Comparison of ENCODE assay signal across 25 cellular contexts in genomic region chr5:73019766-73020165, GRCh38.
"Had no signal": no experiment of that assay in that cellular context is flagged by ENCODE, and none has a peak within 500 bp of the region (broad histone marks: within the 10 kb centered on the region; RNA-seq: fewer than 3 reads in every experiment).

No MANE protein-coding gene starts in this region.

- H3K4me1 Mint-ChIP-seq: activated CD4-positive, alpha-beta T cell treated with anti-CD3 and anti-CD28 coated beads, Interleukin-2, amount 10 ng/mL, durations not matched to agents 7 days and 5 days; activated T-helper 17 cell treated with anti-CD3 and anti-CD28 coated beads, Interleukin-2, amount 50 U/mL, for 72 hours had no signal

- H3K4me3 Mint-ChIP-seq: activated CD4-positive, alpha-beta T cell treated with anti-CD3 and anti-CD28 coated beads, Interleukin-2, amount 10 ng/mL, durations not matched to agents 7 days and 5 days; activated CD8-positive, alpha-beta T cell treated with anti-CD3 and anti-CD28 coated beads for 36 hours; activated naive CD8-positive, alpha-beta T cell; activated T-cell treated with anti-CD3 and anti-CD28 coated beads, Interleukin-2, amount 50 U/mL, for 4 hours; activated T-helper 17 cell treated with anti-CD3 and anti-CD28 coated beads, Interleukin-2, amount 50 U/mL, for 72 hours; effector memory CD8-positive, alpha-beta T cell had no signal

- H3K27ac ChIP-seq: brain microvascular endothelial cell, esophagus squamous epithelium, gastroesophageal sphincter had no signal

- ATAC-seq: activated CD8-positive, alpha-beta T cell treated with anti-CD3 and anti-CD28 coated beads for 36 hours; activated T-cell treated with anti-CD3 and anti-CD28 coated beads, Interleukin-2, amount 50 U/mL, for 4 hours; activated T-helper 17 cell treated with anti-CD3 and anti-CD28 coated beads, Interleukin-2, amount 50 U/mL, for 72 hours; effector memory CD8-positive, alpha-beta T cell; gastroesophageal sphincter had no signal

- H3K4me3 ChIP-seq: esophagus squamous epithelium, gastroesophageal sphincter had no signal

- H3K27me3 ChIP-seq: brain microvascular endothelial cell, esophagus squamous epithelium, gastroesophageal sphincter had no signal

- H3K27me3 Mint-ChIP-seq: activated naive CD8-positive, alpha-beta T cell; activated T-helper 17 cell treated with anti-CD3 and anti-CD28 coated beads, Interleukin-2, amount 50 U/mL, for 72 hours; effector memory CD8-positive, alpha-beta T cell had no signal

- H3K9me3 Mint-ChIP-seq: activated CD4-positive, alpha-beta T cell treated with anti-CD3 and anti-CD28 coated beads, Interleukin-2, amount 10 ng/mL, durations not matched to agents 7 days and 5 days; activated CD8-positive, alpha-beta T cell treated with anti-CD3 and anti-CD28 coated beads for 36 hours; activated T-cell treated with anti-CD3 and anti-CD28 coated beads, Interleukin-2, amount 50 U/mL, for 4 hours; activated T-helper 17 cell treated with anti-CD3 and anti-CD28 coated beads, Interleukin-2, amount 50 U/mL, for 72 hours; effector memory CD8-positive, alpha-beta T cell had no signal

- DNase-seq: activated CD4-positive, alpha-beta T cell treated with anti-CD3 and anti-CD28 coated beads for 4 hours; activated CD4-positive, alpha-beta T cell treated with anti-CD3 and anti-CD28 coated beads, Interleukin-2, amount 10 ng/mL, durations not matched to agents 7 days and 5 days; activated CD4-positive, alpha-beta T cell treated with anti-CD3 and anti-CD28 coated beads, Interleukin-2, amount 50 U/mL, for 4 hours; activated CD4-positive, CD25-positive, alpha-beta regulatory T cell; activated CD4-positive, CD25-positive, alpha-beta regulatory T cell treated with anti-CD3 and anti-CD28 coated beads, Interleukin-2, amount 50 U/mL, for 72 hours; activated CD8-positive, alpha-beta memory T cell treated with anti-CD3 and anti-CD28 coated beads for 24 hours; activated CD8-positive, alpha-beta T cell treated with anti-CD3 and anti-CD28 coated beads for 36 hours; activated effector memory CD4-positive, alpha-beta T cell treated with Interleukin-2 at 50 U/mL for 16 hours; activated gamma-delta T cell treated with Interleukin-2 at 50 U/mL for 16 hours; activated naive CD4-positive, alpha-beta T cell treated with anti-CD3 and anti-CD28 coated beads, Interleukin-2, amount 50 U/mL, for 16 hours; activated naive CD4-positive, alpha-beta T cell treated with Interleukin-2 at 50 U/mL for 16 hours; activated T-cell treated with anti-CD3 and anti-CD28 coated beads, Interleukin-2, amount 50 U/mL, for 4 hours; anterior cingulate cortex; brain microvascular endothelial cell; cortex of kidney; dermis blood vessel endothelial cell; effector CD4-positive, alpha-beta T cell; effector memory CD8-positive, alpha-beta T cell; erythroblast; esophagus squamous epithelium; foreskin melanocyte; T-helper 2 cell had no signal

- H3K36me3 Mint-ChIP-seq: activated naive CD8-positive, alpha-beta T cell had no signal

- H3K27ac Mint-ChIP-seq: activated CD4-positive, alpha-beta T cell treated with anti-CD3 and anti-CD28 coated beads, Interleukin-2, amount 10 ng/mL, durations not matched to agents 7 days and 5 days; activated CD8-positive, alpha-beta T cell treated with anti-CD3 and anti-CD28 coated beads for 36 hours; activated naive CD8-positive, alpha-beta T cell; activated T-helper 17 cell treated with anti-CD3 and anti-CD28 coated beads, Interleukin-2, amount 50 U/mL, for 72 hours had no signal

- H3K9me3 ChIP-seq: esophagus squamous epithelium, gastroesophageal sphincter had no signal
